1 cellular context compared by ENCODE assay signal in genomic region chr19:35154535-35155406, GRCh38.
TF ChIP-seq lines count a peak whose summit lies in the region.

TSS of gene FXYD5 (plus strand) at chr19:35154735. CDS start at chr19:35155551, 816 bp downstream.

TF ChIP-seq in K562, 482 proteins besides CTCF, POLR2A, EP300 and RAD21 (continued from another document and continues in another):
- TF ChIP-seq JUND (IDR thresholded peaks at IDR 0.05; ENCODE audit: borderline replicate concordance, low read depth, low read length) (peak; percentile 68), JUND (tag; IDR thresholded peaks at IDR 0.05; ENCODE audit: borderline replicate concordance, low read depth, low read length) (peak; percentile 43; the same call in 1 of the 3 replicates), DDX20 (tag; IDR thresholded peaks at IDR 0.05; ENCODE audit: low read depth) (no peak), ZBTB2 (IDR thresholded peaks at IDR 0.05) (0 out of 2 replicates have a peak, but pooled peaks have one; percentile 24), NFE2L1 (tag; IDR thresholded peaks at IDR 0.05; ENCODE audit: borderline replicate concordance, low read depth) (no peak), TBL1XR1 (IDR thresholded peaks at IDR 0.05; ENCODE audit: low read length in 2 of 2) (no peak), BRD4 (IDR thresholded peaks at IDR 0.05) (no peak), HOMEZ (CRISPR knock-in tag; IDR thresholded peaks at IDR 0.05) (no peak), MAFK (IDR thresholded peaks at IDR 0.05; ENCODE audit: low read length) (no peak), HMGN3 (IDR thresholded peaks at IDR 0.05; ENCODE audit: borderline replicate concordance, extremely low read depth, insufficient read length, low read depth, low read length) (peak; percentile 57), MLLT1 (IDR thresholded peaks at IDR 0.05) (peak; percentile 64 to 66; a peak in 2 of 4 replicates), MAFF (IDR thresholded peaks at IDR 0.05; ENCODE audit: low read length) (no peak), CC2D1A (IDR thresholded peaks at IDR 0.05) (peak; percentile 28; the same call in 1 of the 2 replicates), CREB3 (tag; conservative IDR thresholded peaks at IDR 0.05; ENCODE audit: low read depth) (no peak), TBP (optimal IDR thresholded peaks at IDR 0.05; ENCODE audit: low read depth, low read length) (peak; percentile 54), RBBP5 (IDR thresholded peaks at IDR 0.05; ENCODE audit: borderline replicate concordance, insufficient read depth, low read length, poor library complexity, severe bottlenecking) (peak; percentile 34), ZNF449 (CRISPR knock-in tag; IDR thresholded peaks at IDR 0.05) (no peak), ELK1 (CRISPR knock-in tag; IDR thresholded peaks at IDR 0.05) (no peak), CHD4 (IDR thresholded peaks at IDR 0.05; ENCODE audit: insufficient read depth, insufficient replicate concordance, low read depth, low read length, poor library complexity, severe bottlenecking) (no peak), HOXB6 (CRISPR knock-in tag; IDR thresholded peaks at IDR 0.05; ENCODE audit: borderline replicate concordance) (no peak), KLF16 (IDR thresholded peaks at IDR 0.05) (no peak), HNRNPUL1 (IDR thresholded peaks at IDR 0.05; ENCODE audit: low read length) (no peak), ZBTB33 (CRISPR knock-in tag; IDR thresholded peaks at IDR 0.05) (0 out of 2 replicates have a peak, but pooled peaks have one; percentile 21), STAG1 (CRISPR knock-in tag; IDR thresholded peaks at IDR 0.05; ENCODE audit: borderline replicate concordance) (no peak), TAF1 (IDR thresholded peaks at IDR 0.05; ENCODE audit: control insufficient read depth, extremely low read depth, insufficient read depth, low read length, severe bottlenecking) (peak; percentile 62), HES1 (IDR thresholded peaks at IDR 0.05; ENCODE audit: low read depth) (no peak), CREBBP (IDR thresholded peaks at IDR 0.05; ENCODE audit: low read depth, low read length) (no peak), SRSF9 (IDR thresholded peaks at IDR 0.05; ENCODE audit: borderline replicate concordance, low read depth, low read length) (no peak), ZNF77 (CRISPR knock-in tag; IDR thresholded peaks at IDR 0.05) (no peak), ZNF408 (CRISPR knock-in tag; IDR thresholded peaks at IDR 0.05; ENCODE audit: low read depth) (no peak), GABPB2 (CRISPR knock-in tag; conservative IDR thresholded peaks at IDR 0.05) (no peak), ZFP91 (CRISPR knock-in tag; IDR thresholded peaks at IDR 0.05) (no peak), ZFP36 (IDR thresholded peaks at IDR 0.05; ENCODE audit: low read depth, low read length, partially characterized antibody) (peak; percentile 8), ZNF324 (CRISPR knock-in tag; IDR thresholded peaks at IDR 0.05) (no peak), HMGXB4 (CRISPR knock-in tag; IDR thresholded peaks at IDR 0.05) (no peak), ILK (tag; IDR thresholded peaks at IDR 0.05; ENCODE audit: borderline replicate concordance, low read depth) (no peak), ZNF23 (CRISPR knock-in tag; IDR thresholded peaks at IDR 0.05) (no peak), TAF7 (tag; IDR thresholded peaks at IDR 0.05) (no peak), ZNF830 (CRISPR knock-in tag; IDR thresholded peaks at IDR 0.05) (no peak), ZNF143 (CRISPR knock-in tag; IDR thresholded peaks at IDR 0.05) (no peak), SMARCA4 (IDR thresholded peaks at IDR 0.05) (peak; percentile 62), CREM (IDR thresholded peaks at IDR 0.05; ENCODE audit: low read depth) (peak; percentile 62), FOXA1 (IDR thresholded peaks at IDR 0.05; ENCODE audit: borderline replicate concordance) (no peak), FOXM1 (IDR thresholded peaks at IDR 0.05; ENCODE audit: low read depth) (no peak), FOXM1 (CRISPR knock-in tag; IDR thresholded peaks at IDR 0.05; ENCODE audit: low read depth) (0 out of 2 replicates have a peak, but pooled peaks have one; percentile 37), PHB (CRISPR knock-in tag; IDR thresholded peaks at IDR 0.05) (no peak), ZFX (CRISPR knock-in tag; IDR thresholded peaks at IDR 0.05) (peak; percentile 85), PTRF (tag; IDR thresholded peaks at IDR 0.05) (no peak), ZNF174 (CRISPR knock-in tag; IDR thresholded peaks at IDR 0.05) (no peak), POLR2B (IDR thresholded peaks at IDR 0.05; ENCODE audit: low read depth, partially characterized antibody) (peak; percentile 85), STAT5A (IDR thresholded peaks at IDR 0.05; ENCODE audit: borderline replicate concordance, low read length) (no peak), HDAC2 (IDR thresholded peaks at IDR 0.05) (peak; percentile 81), SP1 (CRISPR knock-in tag; IDR thresholded peaks at IDR 0.05) (peak; percentile 41), SMC3 (conservative IDR thresholded peaks at IDR 0.05; ENCODE audit: insufficient read depth, low read depth, low read length) (no peak), CHCHD3 (CRISPR knock-in tag; IDR thresholded peaks at IDR 0.05) (no peak), ZBTB7A (IDR thresholded peaks at IDR 0.05; ENCODE audit: borderline replicate concordance, control insufficient read depth, low read depth, low read length) (peak; percentile 73), PREB (CRISPR knock-in tag; IDR thresholded peaks at IDR 0.05) (no peak), HIVEP1 (CRISPR knock-in tag; IDR thresholded peaks at IDR 0.05) (no peak)
